ENCODE assay signal across 1 cellular context in genomic region chr5:42579320-42579719, GRCh38.
TF ChIP-seq lines count a peak whose summit lies in the region.

No MANE protein-coding gene starts in this region.

TF ChIP-seq in K562, 482 proteins besides CTCF, POLR2A, EP300 and RAD21 (continued from another document):
- TF ChIP-seq ATF3 (IDR thresholded peaks at IDR 0.05) = peak; percentile 38; the same call in 1 of the 2 replicates
- TF ChIP-seq ATF3 (CRISPR knock-in tag; conservative IDR thresholded peaks at IDR 0.05) = no peak
- peak in 1 of 2 experiments; percentile 31; a peak in 1 of 4 replicates for TF ChIP-seq MNT (conservative IDR thresholded peaks at IDR 0.05)
- TF ChIP-seq JUND (IDR thresholded peaks at IDR 0.05; ENCODE audit: borderline replicate concordance, low read depth, low read length) = peak; percentile 32; the same call in 1 of the 2 replicates
- 0 out of 3 replicates have a peak, but pooled peaks have one; percentile 36 for TF ChIP-seq JUND (tag; IDR thresholded peaks at IDR 0.05; ENCODE audit: borderline replicate concordance, low read depth, low read length)
